In genomic region chr1:36256558-36257374, GRCh38 we compare ENCODE assay signal across 14 cellular contexts. TPM values are rescaled to one million over a fixed set of nuclear protein-coding genes. Genes with fewer than 3 reads are reported as not detected.
DNase-seq lines count a peak whose midpoint lies in the region; ATAC-seq and TF ChIP-seq lines count a peak whose summit lies in the region.
"Had no signal": no experiment of that assay in that cellular context is flagged by ENCODE, and none has a peak within 500 bp of the region (broad histone marks: within the 10 kb centered on the region; RNA-seq: fewer than 3 reads in every experiment).

No MANE protein-coding gene starts in this region.

- POLR2A ChIA-PET in CD8-positive, alpha-beta T cell (lab: Charles Lee): interaction anchor here (0.7 kb wide), 1 partner anchor 108 kb away, joined by 4 read pairs; the partner anchor contains the start of gene TRAPPC3

- peaks cover 9% of the 10 kb centered on the region for H3K36me3 ChIP-seq in CD8-positive, alpha-beta T cell (ENCODE audit: insufficient read depth, low read length)
- H3K36me3 ChIP-seq in breast epithelium: no peaks in the 10 kb centered on the region
- peaks cover 23% of the 10 kb centered on the region for H3K36me3 ChIP-seq in osteoblast (ENCODE audit: insufficient read depth, low read length)

- H4K20me1 ChIP-seq in osteoblast (ENCODE audit: insufficient read depth, low read length): peaks cover 56% of the 10 kb centered on the region

- H3K9me3 Mint-ChIP-seq in CD8-positive, alpha-beta T cell: no peaks in the 10 kb centered on the region
- no peaks in the 10 kb centered on the region for H3K9me3 Mint-ChIP-seq in HFFc6
- H3K9me3 Mint-ChIP-seq: activated CD4-positive, alpha-beta T cell treated with anti-CD3 and anti-CD28 coated beads, Interleukin-2, amount 10 ng/mL, durations not matched to agents 24 days and 14 days; CD4-positive, alpha-beta memory T cell had no signal

- no peaks in the 10 kb centered on the region for H3K9me3 ChIP-seq in CD8-positive, alpha-beta T cell (ENCODE audit: low read length)
- H3K9me3 ChIP-seq in breast epithelium (no peaks in the 10 kb centered on the region), osteoblast (ENCODE audit: low read depth, low read length) (no peaks in the 10 kb centered on the region)

- TF ChIP-seq POLR2A in breast epithelium (IDR thresholded peaks at IDR 0.05): no peak

- H3K79me2 ChIP-seq in osteoblast (ENCODE audit: insufficient read depth, low read length): peaks cover 95% of the 10 kb centered on the region

- no peak for TF ChIP-seq CTCF in CD8-positive, alpha-beta T cell (IDR thresholded peaks at IDR 0.05)
- TF ChIP-seq CTCF in HFFc6 (IDR thresholded peaks at IDR 0.05) (no peak), breast epithelium (IDR thresholded peaks at IDR 0.05) (no peak), osteoblast (IDR thresholded peaks at IDR 0.05; ENCODE audit: extremely low read depth, low read depth, low read length) (no peak)

- H2AFZ ChIP-seq in osteoblast (ENCODE audit: low read length): no peak overlapping the region

- ATAC-seq in CD8-positive, alpha-beta T cell: no peak
- ATAC-seq in HG03025 (IDR thresholded peaks at IDR 0.05; ENCODE audit: low FRiP score, unreplicated experiment) (no peak), GM21619 (IDR thresholded peaks at IDR 0.05; ENCODE audit: unreplicated experiment) (no peak)

- no peak overlapping the region for H3K4me3 ChIP-seq in CD8-positive, alpha-beta T cell (ENCODE audit: low read depth, low read length)
- H3K4me3 ChIP-seq in breast epithelium: no peak overlapping the region
- H3K4me3 ChIP-seq in osteoblast (ENCODE audit: insufficient read depth, low read length): no peak overlapping the region

- H3K27ac Mint-ChIP-seq in CD8-positive, alpha-beta T cell: peak overlapping the region; percentile 64
- H3K27ac Mint-ChIP-seq in HFFc6: peak overlapping the region; percentile 79

- peaks cover 53% of the 10 kb centered on the region for H3K4me1 Mint-ChIP-seq in CD8-positive, alpha-beta T cell (ENCODE audit: low read depth)
- peaks cover 58% of the 10 kb centered on the region for H3K4me1 Mint-ChIP-seq in HFFc6 (ENCODE audit: low read depth)

- no peak overlapping the region for H3K4me3 Mint-ChIP-seq in CD8-positive, alpha-beta T cell
- no peak overlapping the region for H3K4me3 Mint-ChIP-seq in HFFc6
- H3K4me3 Mint-ChIP-seq: activated CD4-positive, alpha-beta T cell treated with anti-CD3 and anti-CD28 coated beads, Interleukin-2, amount 10 ng/mL, durations not matched to agents 24 days and 14 days; CD4-positive, alpha-beta memory T cell had no signal

- CTCF ChIA-PET in CD8-positive, alpha-beta T cell (lab: Charles Lee): no interaction called here

- no peak for DNase-seq in CD8-positive, alpha-beta T cell
- DNase-seq in HFFc6: no peak
- no peak for DNase-seq in breast epithelium (ENCODE audit: low spot score in 2 of 2)
- no peak for DNase-seq in osteoblast (ENCODE audit: insufficient read length, low spot score, missing footprints)
- no peak for DNase-seq in RPMI8226
- no peak for DNase-seq in NCI-H2196 treated with DMSO at 0.1 percent for 48 hours (lab: John Stamatoyannopoulos, UW; ENCODE audit: unreplicated experiment)
- DNase-seq: activated CD4-positive, alpha-beta T cell treated with anti-CD3 and anti-CD28 coated beads, Interleukin-2, amount 10 ng/mL, durations not matched to agents 24 days and 14 days; activated gamma-delta T cell; CD4-positive, alpha-beta memory T cell; Kasumi-1; stimulated activated CD4-positive, alpha-beta T cell treated with anti-CD3 and anti-CD28 coated beads, Interleukin-4, amount 100 ng/mL, for 1 hour; SW 1271 had no signal

- no peak overlapping the region for H3K4me2 ChIP-seq in osteoblast (ENCODE audit: insufficient read depth, low read length)

- peaks cover 20% of the 10 kb centered on the region for H3K4me1 ChIP-seq in CD8-positive, alpha-beta T cell (ENCODE audit: insufficient read depth, low read length)
- peaks cover 0 to 22% of the 10 kb centered on the region in 2 donors for H3K4me1 ChIP-seq in breast epithelium
- H3K4me1 ChIP-seq in osteoblast (ENCODE audit: insufficient read depth, low read length): peaks cover 13% of the 10 kb centered on the region

- intact Hi-C loops in CD8-positive, alpha-beta T cell (cut with DNase I, micrococcal nuclease): no loop called here
- intact Hi-C loops in breast epithelium (cut with DNase I; ENCODE audit: low total_unique reads): no loop called here

- H3K27me3 Mint-ChIP-seq in CD8-positive, alpha-beta T cell (ENCODE audit: low read depth): no peaks in the 10 kb centered on the region
- no peaks in the 10 kb centered on the region; the same call in none of the 2 replicates for H3K27me3 Mint-ChIP-seq in HFFc6 (ENCODE audit: insufficient read depth)
- H3K27me3 Mint-ChIP-seq: activated CD4-positive, alpha-beta T cell treated with anti-CD3 and anti-CD28 coated beads, Interleukin-2, amount 10 ng/mL, durations not matched to agents 24 days and 14 days; CD4-positive, alpha-beta memory T cell had no signal

- no peaks in the 10 kb centered on the region for H3K27me3 ChIP-seq in CD8-positive, alpha-beta T cell (ENCODE audit: insufficient read depth, low read length)
- H3K27me3 ChIP-seq in breast epithelium: no peaks in the 10 kb centered on the region
- no peaks in the 10 kb centered on the region for H3K27me3 ChIP-seq in osteoblast (ENCODE audit: insufficient read depth, low read length)

- H3K27ac ChIP-seq in CD8-positive, alpha-beta T cell (ENCODE audit: low read depth, low read length): no peak overlapping the region
- H3K27ac ChIP-seq in breast epithelium (peak overlapping the region; percentile 50 to 73), osteoblast (ENCODE audit: low read depth, low read length) (peak overlapping the region; percentile 5)

- H3K36me3 Mint-ChIP-seq in CD8-positive, alpha-beta T cell: peaks cover 60% of the 10 kb centered on the region
- H3K36me3 Mint-ChIP-seq in HFFc6 (ENCODE audit: low read depth): peaks cover 24% of the 10 kb centered on the region

RNA-seq across cellular contexts. Expression of gene THRAP3, which starts 32.5 kb away (rescaled TPM):
- 10 to 100 TPM; 83.2 to 88.4 TPM for total RNA-seq in CD8-positive, alpha-beta T cell
- 100 to 1,000 TPM; 116 to 126 (median 121) TPM for total RNA-seq in HFFc6 (2021; fragmentation: NEBNext Ultra II Directional; extraction: Animal tissue kit (Norgen Biotek cat#: 25700))
- total RNA-seq in breast epithelium (100 to 1,000 TPM in 2 of 3 donors, 10 to 100 TPM in 1; 81.6 to 128 (median 122) TPM), osteoblast (127 and 137 TPM in 2 replicates)

RNA-seq across cellular contexts. Expression of gene SH3D21, which starts 49.4 kb away (rescaled TPM):
- 1 to 10 TPM; 2.1 to 2.2 TPM for total RNA-seq in CD8-positive, alpha-beta T cell
- total RNA-seq in HFFc6 (2021; fragmentation: NEBNext Ultra II Directional; extraction: Animal tissue kit (Norgen Biotek cat#: 25700)): 1 to 10 TPM; 2.7 to 5.3 (median 2.9) TPM
- total RNA-seq in breast epithelium (10 to 100 TPM in 2 of 3 donors, under 1 TPM in 1; 0.80 to 18.7 (median 18.0) TPM), osteoblast (1.8 and 2.2 TPM in 2 replicates)
